37 cellular contexts compared by ENCODE assay signal in the genomic region with DNA sequence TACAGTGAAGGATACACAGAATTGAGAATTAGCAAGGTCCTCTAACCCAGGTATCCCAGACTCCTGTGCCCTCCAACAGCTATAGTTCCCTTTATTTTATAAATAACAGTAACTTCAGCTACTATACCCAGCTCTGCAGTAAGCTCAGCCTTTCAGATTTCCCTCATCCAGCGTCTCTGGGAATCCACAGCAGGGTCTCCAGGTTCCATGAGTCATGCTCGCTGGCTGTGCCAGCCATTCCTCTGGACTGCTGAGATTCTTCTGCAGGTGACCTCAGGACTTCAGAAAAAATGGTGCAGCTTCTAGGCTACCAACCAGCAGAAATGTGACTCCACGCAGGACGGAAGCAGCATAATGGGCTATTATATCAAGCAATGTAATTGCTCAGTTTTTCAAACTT.
"Had no signal": no experiment of that assay in that cellular context is flagged by ENCODE, and none has a peak within 500 bp of the region (broad histone marks: within the 10 kb centered on the region; RNA-seq: fewer than 3 reads in every experiment).

No MANE protein-coding gene starts in this region.

- H3K36me3 ChIP-seq: ascending aorta, brain microvascular endothelial cell, breast epithelium, WERI-Rb-1 had no signal

- H3K4me1 Mint-ChIP-seq: activated B cell treated with CpG ODN at 0.5 μM for 24 hours; activated CD4-positive, alpha-beta T cell treated with anti-CD3 and anti-CD28 coated beads, Interleukin-2, amount 10 ng/mL, durations not matched to agents 24 days and 14 days; activated naive CD4-positive, alpha-beta T cell treated with anti-CD3 and anti-CD28 coated beads, Interleukin-2, amount 50 U/mL, for 24 hours; activated naive CD8-positive, alpha-beta T cell treated with anti-CD3 and anti-CD28 coated beads, Interleukin-2, amount 10 ng/mL, durations not matched to agents 7 days and 5 days; activated naive CD8-positive, alpha-beta T cell treated with anti-CD3 and anti-CD28 coated beads, Interleukin-2, amount 50 U/mL, for 24 hours; activated T-helper 17 cell treated with anti-CD3 and anti-CD28 coated beads, Interleukin-2, amount 50 U/mL, for 72 hours had no signal

- H3K9me3 Mint-ChIP-seq: activated B cell treated with CpG ODN at 0.5 μM for 24 hours; activated CD4-positive, alpha-beta memory T cell treated with anti-CD3 and anti-CD28 coated beads for 36 hours; activated CD8-positive, alpha-beta T cell treated with anti-CD3 and anti-CD28 coated beads for 36 hours; activated naive CD4-positive, alpha-beta T cell treated with anti-CD3 and anti-CD28 coated beads for 36 hours; activated naive CD8-positive, alpha-beta T cell treated with anti-CD3 and anti-CD28 coated beads, Interleukin-2, amount 10 ng/mL, durations not matched to agents 7 days and 5 days; activated naive CD8-positive, alpha-beta T cell treated with anti-CD3 and anti-CD28 coated beads, Interleukin-2, amount 50 U/mL, for 24 hours; activated T-cell treated with anti-CD3 and anti-CD28 coated beads, Interleukin-2, amount 50 U/mL, for 4 hours; activated T-helper 1 cell treated with anti-CD3 and anti-CD28 coated beads, Interleukin-12 subunit alpha, Interleukin-12 subunit beta, Interleukin-2, Interleukin-4 antibody, amounts not matched to agents 30 ng/mL and 10 ng/mL and 1 ng/mL, durations not matched to agents 14 hours and 24 hours and 36 hours; activated T-helper 17 cell treated with anti-CD3 and anti-CD28 coated beads, Interleukin-2, amount 50 U/mL, for 72 hours; T-helper 1 cell treated with Interleukin-12 subunit alpha and Interleukin-12 subunit beta and Interleukin-4 antibody, amounts not matched to agents 30 μg/mL and 1 μg/mL, for 36 hours; T-helper 2 cell treated with Interferon-gamma antibody and Interleukin-4, amounts not matched to agents 5 μg/mL and 100 μg/mL, for 36 hours had no signal

- H3K36me3 Mint-ChIP-seq: activated CD4-positive, alpha-beta memory T cell treated with anti-CD3 and anti-CD28 coated beads for 36 hours; activated naive CD4-positive, alpha-beta T cell treated with anti-CD3 and anti-CD28 coated beads, Interleukin-2, amount 50 U/mL, for 24 hours; activated naive CD8-positive, alpha-beta T cell; activated naive CD8-positive, alpha-beta T cell treated with anti-CD3 and anti-CD28 coated beads, Interleukin-2, amount 10 ng/mL, durations not matched to agents 7 days and 5 days had no signal

- H3K27ac Mint-ChIP-seq: activated B cell treated with CpG ODN at 0.5 μM for 24 hours; activated CD4-positive, alpha-beta memory T cell treated with anti-CD3 and anti-CD28 coated beads for 36 hours; activated CD4-positive, alpha-beta T cell treated with anti-CD3 and anti-CD28 coated beads, Interleukin-2, amount 10 ng/mL, durations not matched to agents 24 days and 14 days; activated CD8-positive, alpha-beta T cell treated with anti-CD3 and anti-CD28 coated beads for 36 hours; activated naive CD4-positive, alpha-beta T cell treated with anti-CD3 and anti-CD28 coated beads for 36 hours; activated naive CD4-positive, alpha-beta T cell treated with anti-CD3 and anti-CD28 coated beads, Interleukin-2, amount 50 U/mL, for 24 hours; activated naive CD8-positive, alpha-beta T cell; activated naive CD8-positive, alpha-beta T cell treated with anti-CD3 and anti-CD28 coated beads, Interleukin-2, amount 10 ng/mL, durations not matched to agents 7 days and 5 days; activated naive CD8-positive, alpha-beta T cell treated with anti-CD3 and anti-CD28 coated beads, Interleukin-2, amount 50 U/mL, for 24 hours; activated T-cell treated with anti-CD3 and anti-CD28 coated beads, Interleukin-2, amount 50 U/mL, for 72 hours; activated T-helper 1 cell treated with anti-CD3 and anti-CD28 coated beads, Interleukin-12 subunit alpha, Interleukin-12 subunit beta, Interleukin-2, Interleukin-4 antibody, amounts not matched to agents 30 ng/mL and 10 ng/mL and 1 ng/mL, durations not matched to agents 14 hours and 24 hours and 36 hours; activated T-helper 17 cell treated with anti-CD3 and anti-CD28 coated beads, Interleukin-2, amount 50 U/mL, for 72 hours; T-helper 1 cell treated with Interleukin-12 subunit alpha and Interleukin-12 subunit beta and Interleukin-4 antibody, amounts not matched to agents 30 μg/mL and 1 μg/mL, for 36 hours; T-helper 2 cell treated with Interferon-gamma antibody and Interleukin-4, amounts not matched to agents 5 μg/mL and 100 μg/mL, for 36 hours had no signal

- H3K27me3 Mint-ChIP-seq: activated B cell treated with CpG ODN at 0.5 μM for 24 hours; activated CD4-positive, alpha-beta memory T cell treated with anti-CD3 and anti-CD28 coated beads for 36 hours; activated CD4-positive, alpha-beta T cell treated with anti-CD3 and anti-CD28 coated beads, Interleukin-2, amount 10 ng/mL, durations not matched to agents 24 days and 14 days; activated naive CD8-positive, alpha-beta T cell treated with anti-CD3 and anti-CD28 coated beads, Interleukin-2, amount 10 ng/mL, durations not matched to agents 7 days and 5 days had no signal

- H3K4me1 ChIP-seq: ascending aorta, body of pancreas, breast epithelium had no signal

- H3K27me3 ChIP-seq: ascending aorta, body of pancreas, brain microvascular endothelial cell, breast epithelium had no signal

- H3K9me3 ChIP-seq: ascending aorta, body of pancreas, breast epithelium had no signal

- DNase-seq: activated B cell treated with CpG ODN at 0.5 μM for 24 hours; activated CD4-positive, alpha-beta memory T cell treated with anti-CD3 and anti-CD28 coated beads for 36 hours; activated CD4-positive, alpha-beta T cell treated with anti-CD3 and anti-CD28 coated beads for 4 hours; activated CD4-positive, alpha-beta T cell treated with anti-CD3 and anti-CD28 coated beads, Interleukin-2, amount 10 ng/mL, durations not matched to agents 24 days and 14 days; activated CD4-positive, alpha-beta T cell treated with anti-CD3 and anti-CD28 coated beads, Interleukin-2, amount 50 U/mL, for 1 hour; activated CD4-positive, alpha-beta T cell treated with anti-CD3 and anti-CD28 coated beads, Interleukin-2, amount 50 U/mL, for 4 hours; activated CD4-positive, CD25-positive, alpha-beta regulatory T cell treated with anti-CD3 and anti-CD28 coated beads, Interleukin-2, amount 50 U/mL, for 72 hours; activated CD8-positive, alpha-beta memory T cell treated with anti-CD3 and anti-CD28 coated beads, Interleukin-2, amount 50 U/mL, for 4 hours; activated CD8-positive, alpha-beta T cell treated with anti-CD3 and anti-CD28 coated beads for 36 hours; activated effector memory CD4-positive, alpha-beta T cell treated with anti-CD3 and anti-CD28 coated beads, Interleukin-2, amount 50 U/mL, for 16 hours; activated gamma-delta T cell treated with Interleukin-2 at 50 U/mL for 16 hours; activated naive CD4-positive, alpha-beta T cell; activated naive CD4-positive, alpha-beta T cell treated with anti-CD3 and anti-CD28 coated beads for 36 hours; activated naive CD8-positive, alpha-beta T cell treated with anti-CD3 and anti-CD28 coated beads, Interleukin-2, amount 10 ng/mL, durations not matched to agents 7 days and 5 days; activated naive CD8-positive, alpha-beta T cell treated with anti-CD3 and anti-CD28 coated beads, Interleukin-2, amount 50 U/mL, for 24 hours; activated T-cell treated with anti-CD3 and anti-CD28 coated beads for 4 hours; activated T-cell treated with anti-CD3 and anti-CD28 coated beads, Interleukin-2, amount 50 U/mL, for 1 hour; activated T-cell treated with anti-CD3 and anti-CD28 coated beads, Interleukin-2, amount 50 U/mL, for 4 hours; activated T-cell treated with anti-CD3 and anti-CD28 coated beads, Interleukin-2, amount 50 U/mL, for 72 hours; amygdala; anterior cingulate cortex; body of pancreas; brain microvascular endothelial cell; central memory CD4-positive, alpha-beta T cell; SW 1271; T-helper 1 cell; T-helper 2 cell; T-helper 9 cell; WERI-Rb-1 had no signal

- H3K4me3 ChIP-seq: ascending aorta, body of pancreas, breast epithelium had no signal

- H3K4me3 Mint-ChIP-seq: activated B cell treated with CpG ODN at 0.5 μM for 24 hours; activated CD4-positive, alpha-beta memory T cell treated with anti-CD3 and anti-CD28 coated beads for 36 hours; activated CD4-positive, alpha-beta T cell treated with anti-CD3 and anti-CD28 coated beads, Interleukin-2, amount 10 ng/mL, durations not matched to agents 24 days and 14 days; activated CD8-positive, alpha-beta T cell treated with anti-CD3 and anti-CD28 coated beads for 36 hours; activated naive CD4-positive, alpha-beta T cell treated with anti-CD3 and anti-CD28 coated beads for 36 hours; activated naive CD4-positive, alpha-beta T cell treated with anti-CD3 and anti-CD28 coated beads, Interleukin-2, amount 50 U/mL, for 24 hours; activated naive CD8-positive, alpha-beta T cell; activated naive CD8-positive, alpha-beta T cell treated with anti-CD3 and anti-CD28 coated beads, Interleukin-2, amount 10 ng/mL, durations not matched to agents 7 days and 5 days; activated naive CD8-positive, alpha-beta T cell treated with anti-CD3 and anti-CD28 coated beads, Interleukin-2, amount 50 U/mL, for 24 hours; activated T-cell treated with anti-CD3 and anti-CD28 coated beads, Interleukin-2, amount 50 U/mL, for 4 hours; activated T-cell treated with anti-CD3 and anti-CD28 coated beads, Interleukin-2, amount 50 U/mL, for 72 hours; activated T-helper 1 cell treated with anti-CD3 and anti-CD28 coated beads, Interleukin-12 subunit alpha, Interleukin-12 subunit beta, Interleukin-2, Interleukin-4 antibody, amounts not matched to agents 30 ng/mL and 10 ng/mL and 1 ng/mL, durations not matched to agents 14 hours and 24 hours and 36 hours; activated T-helper 17 cell treated with anti-CD3 and anti-CD28 coated beads, Interleukin-2, amount 50 U/mL, for 72 hours; T-helper 1 cell treated with Interleukin-12 subunit alpha and Interleukin-12 subunit beta and Interleukin-4 antibody, amounts not matched to agents 30 μg/mL and 1 μg/mL, for 36 hours; T-helper 2 cell treated with Interferon-gamma antibody and Interleukin-4, amounts not matched to agents 5 μg/mL and 100 μg/mL, for 36 hours had no signal

- H3K27ac ChIP-seq: ascending aorta, body of pancreas, brain microvascular endothelial cell, breast epithelium, WERI-Rb-1 had no signal

- ATAC-seq: activated CD8-positive, alpha-beta T cell treated with anti-CD3 and anti-CD28 coated beads for 36 hours; activated naive CD8-positive, alpha-beta T cell treated with anti-CD3 and anti-CD28 coated beads, Interleukin-2, amount 50 U/mL, for 24 hours; activated T-cell treated with anti-CD3 and anti-CD28 coated beads, Interleukin-2, amount 50 U/mL, for 4 hours; activated T-cell treated with anti-CD3 and anti-CD28 coated beads, Interleukin-2, amount 50 U/mL, for 72 hours; activated T-helper 17 cell treated with anti-CD3 and anti-CD28 coated beads, Interleukin-2, amount 50 U/mL, for 72 hours; body of pancreas had no signal
